ENCODE assay signal across 1 cellular context in genomic region chr10:112716924-112717348, GRCh38.
TF ChIP-seq lines count a peak whose summit lies in the region.

No MANE protein-coding gene starts in this region.

TF ChIP-seq in HepG2, 621 proteins besides CTCF, POLR2A, EP300 and RAD21 (continued from another document and continues in another):
- TF ChIP-seq PBX3 (CRISPR knock-in tag; IDR thresholded peaks at IDR 0.05; ENCODE audit: borderline replicate concordance) (no peak), ZMAT3 (CRISPR knock-in tag; conservative IDR thresholded peaks at IDR 0.05) (peak; percentile 27; the same call in 1 of the 2 replicates), ZMAT5 (CRISPR knock-in tag; IDR thresholded peaks at IDR 0.05; ENCODE audit: borderline replicate concordance, low read depth) (no peak), PAX8 (CRISPR knock-in tag; IDR thresholded peaks at IDR 0.05; ENCODE audit: borderline replicate concordance) (no peak), BCLAF1 (IDR thresholded peaks at IDR 0.05) (no peak), ZNF280B (CRISPR knock-in tag; IDR thresholded peaks at IDR 0.05; ENCODE audit: borderline replicate concordance) (no peak), SOX5 (CRISPR knock-in tag; IDR thresholded peaks at IDR 0.05; ENCODE audit: borderline replicate concordance) (peak; percentile 94), MEF2D (CRISPR knock-in tag; IDR thresholded peaks at IDR 0.05) (no peak), ZFP36 (IDR thresholded peaks at IDR 0.05; ENCODE audit: borderline replicate concordance, low read depth, low read length, partially characterized antibody) (no peak), ZNF431 (CRISPR knock-in tag; IDR thresholded peaks at IDR 0.05; ENCODE audit: borderline replicate concordance, low read depth) (no peak), ZNF558 (CRISPR knock-in tag; IDR thresholded peaks at IDR 0.05; ENCODE audit: borderline replicate concordance) (no peak), JARID2 (CRISPR knock-in tag; IDR thresholded peaks at IDR 0.05; ENCODE audit: insufficient replicate concordance) (no peak), ZBTB26 (CRISPR knock-in tag; IDR thresholded peaks at IDR 0.05; ENCODE audit: borderline replicate concordance) (no peak), ZNF770 (CRISPR knock-in tag; IDR thresholded peaks at IDR 0.05) (no peak), ZNF691 (CRISPR knock-in tag; IDR thresholded peaks at IDR 0.05; ENCODE audit: borderline replicate concordance, low read depth) (no peak; the same call in 1 of the 2 replicates), XRCC5 (optimal IDR thresholded peaks at IDR 0.05; ENCODE audit: low read length) (no peak), ZNF784 (CRISPR knock-in tag; IDR thresholded peaks at IDR 0.05; ENCODE audit: borderline replicate concordance) (no peak), ZNF75D (CRISPR knock-in tag; IDR thresholded peaks at IDR 0.05; ENCODE audit: borderline replicate concordance) (no peak), NKX3-1 (CRISPR knock-in tag; IDR thresholded peaks at IDR 0.05) (no peak), GRHL1 (CRISPR knock-in tag; conservative IDR thresholded peaks at IDR 0.05) (no peak), PRMT3 (CRISPR knock-in tag; IDR thresholded peaks at IDR 0.05; ENCODE audit: borderline replicate concordance, low read depth) (no peak), ZKSCAN8 (CRISPR knock-in tag; IDR thresholded peaks at IDR 0.05; ENCODE audit: borderline replicate concordance) (peak; percentile 72), ZHX2 (IDR thresholded peaks at IDR 0.05; ENCODE audit: low read depth) (0 out of 2 replicates have a peak, but pooled peaks have one; percentile 25), ZHX2 (CRISPR knock-in tag; IDR thresholded peaks at IDR 0.05; ENCODE audit: borderline replicate concordance) (no peak), NCOA1 (CRISPR knock-in tag; IDR thresholded peaks at IDR 0.05) (no peak), NR2C2 (CRISPR knock-in tag; IDR thresholded peaks at IDR 0.05; ENCODE audit: borderline replicate concordance) (no peak), U2AF1 (optimal IDR thresholded peaks at IDR 0.05; ENCODE audit: low read depth, low read length) (no peak), SMARCC2 (IDR thresholded peaks at IDR 0.05) (peak; percentile 61), ZNF850 (CRISPR knock-in tag; conservative IDR thresholded peaks at IDR 0.05) (no peak), TRAFD1 (CRISPR knock-in tag; IDR thresholded peaks at IDR 0.05; ENCODE audit: borderline replicate concordance) (no peak), RNF219 (CRISPR knock-in tag; IDR thresholded peaks at IDR 0.05) (no peak)
